In the genomic region with DNA sequence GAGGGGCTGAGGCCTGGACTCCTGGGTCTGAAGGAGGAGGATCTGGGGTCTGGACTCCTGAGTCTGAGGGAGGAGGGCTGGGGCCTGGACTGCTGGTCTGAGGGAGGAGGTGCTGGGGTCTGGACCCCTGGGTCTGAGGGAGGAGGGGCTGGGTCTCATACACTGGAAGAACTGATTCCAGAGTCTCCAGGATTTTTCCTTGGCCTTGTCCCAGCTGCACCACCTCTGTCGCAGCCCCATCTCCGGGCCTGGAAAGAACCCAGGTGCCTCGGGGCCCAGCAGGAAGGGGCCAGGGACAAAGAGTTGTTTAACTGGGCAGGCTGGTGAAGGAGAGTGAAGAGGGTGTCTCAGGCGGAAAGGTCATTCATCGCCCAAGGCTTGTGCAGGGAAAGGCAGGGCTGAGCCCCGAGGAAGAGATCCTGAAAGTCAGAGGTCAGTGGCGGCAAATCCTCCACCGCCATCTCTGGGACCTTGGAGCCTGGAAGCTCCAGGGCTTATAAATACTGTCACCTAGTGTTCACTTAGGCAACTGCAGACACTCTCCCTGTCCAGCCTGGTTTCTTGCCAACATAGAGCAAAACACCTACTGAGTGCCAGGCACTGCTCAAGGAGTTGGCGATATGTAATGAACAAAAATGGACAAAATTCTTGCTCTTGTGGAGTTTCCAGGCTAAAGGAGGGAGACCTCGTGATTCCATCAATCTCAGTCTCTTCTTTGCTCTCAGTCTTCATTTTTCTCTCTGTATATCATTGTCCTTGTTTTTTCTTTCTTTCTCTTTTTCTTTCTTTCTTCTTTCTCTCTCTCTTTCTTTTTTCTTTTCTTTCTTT, we compare ENCODE assay signal across 8 cellular contexts. TPM values are rescaled to one million over a fixed set of nuclear protein-coding genes. Genes with fewer than 3 reads are reported as not detected.
A peak's percentile ranks its signal among the peaks of the same experiment; 100 is the strongest.
DNase-seq lines count a peak whose midpoint lies in the region; ATAC-seq and TF ChIP-seq lines count a peak whose summit lies in the region.

No MANE protein-coding gene starts in this region.

- H3K27ac ChIP-seq in WERI-Rb-1: peak overlapping the region; percentile 46
- H3K27ac ChIP-seq in lower lobe of right lung: no peak overlapping the region
- peak overlapping the region; percentile 55 for H3K27ac ChIP-seq in suprapubic skin

- TF ChIP-seq CTCF in WERI-Rb-1 (IDR thresholded peaks at IDR 0.05; ENCODE audit: low read depth, low read length) (peak; percentile 90), lower lobe of right lung (IDR thresholded peaks at IDR 0.05) (peak; percentile 98), suprapubic skin (IDR thresholded peaks at IDR 0.05) (peak; percentile 90 to 97)

- POLR2A ChIA-PET in HEK293T (lab: Yijun Ruan, JAX): no interaction called here

- H3K9me3 ChIP-seq in WERI-Rb-1 (ENCODE audit: severe bottlenecking) (no peaks in the 10 kb centered on the region), lower lobe of right lung (no peaks in the 10 kb centered on the region), suprapubic skin (no peaks in the 10 kb centered on the region)

- WGBS in suprapubic skin: 15% methylated on average over 10 of the region's 10 CpGs

- ATAC-seq in lower lobe of right lung (peak; percentile 85 to 89), HG03135 (IDR thresholded peaks at IDR 0.05; ENCODE audit: unreplicated experiment) (no peak)

- H3K36me3 ChIP-seq in WERI-Rb-1 (no peaks in the 10 kb centered on the region), lower lobe of right lung (no peaks in the 10 kb centered on the region), suprapubic skin (no peaks in the 10 kb centered on the region)

- intact Hi-C loops in lower lobe of right lung (cut with DNase I): no loop called here

- H3K27me3 ChIP-seq in WERI-Rb-1 (ENCODE audit: insufficient read depth, low read depth, severe bottlenecking): no peaks in the 10 kb centered on the region
- H3K27me3 ChIP-seq in lower lobe of right lung (ENCODE audit: low read depth): peaks cover 6% of the 10 kb centered on the region
- no peaks in the 10 kb centered on the region for H3K27me3 ChIP-seq in suprapubic skin

- H3K4me3 ChIP-seq in WERI-Rb-1 (ENCODE audit: low read depth, low read length) (no peak overlapping the region), lower lobe of right lung (no peak overlapping the region), suprapubic skin (peak overlapping the region; percentile 2)

- TF ChIP-seq EP300 in suprapubic skin (IDR thresholded peaks at IDR 0.05): no peak

- TF ChIP-seq POLR2A in suprapubic skin (IDR thresholded peaks at IDR 0.05): no peak

- peak; percentile 53 for DNase-seq in DMS114 treated with DMSO at 0.1 percent for 48 hours (lab: John Stamatoyannopoulos, UW; ENCODE audit: unreplicated experiment)
- peak; percentile 76 for DNase-seq in HEK293T (ENCODE audit: extremely low spot score)
- DNase-seq in NCI-H2227 (lab: John Stamatoyannopoulos, UW; ENCODE audit: unreplicated experiment): peak; percentile 66
- DNase-seq in WERI-Rb-1: peak; percentile 62
- peak; percentile 80 for DNase-seq in ecto neural progenitor cell (ENCODE audit: low spot score)
- DNase-seq in lower lobe of right lung: peak; percentile 71
- no peak for DNase-seq in suprapubic skin (ENCODE audit: low spot score in 2 of 2)

- CTCF ChIA-PET in HEK293T (lab: Yijun Ruan, JAX): interaction anchor here (0.6 to 1.9 kb wide), 4 partner anchors 12 to 117 kb away, joined by 3 to 9 read pairs (median 4); a partner anchor contains a TSS

- H3K4me1 ChIP-seq in lower lobe of right lung (peaks cover 4% of the 10 kb centered on the region), suprapubic skin (peaks cover 61% of the 10 kb centered on the region)

TF ChIP-seq in HEK293T, 16 proteins besides CTCF, POLR2A, EP300 and RAD21:
- no peak for TF ChIP-seq FOXK2 (IDR thresholded peaks at IDR 0.05)
- no peak for TF ChIP-seq ZNF384 (IDR thresholded peaks at IDR 0.05)
- TF ChIP-seq ELF4 (IDR thresholded peaks at IDR 0.05): no peak
- no peak for TF ChIP-seq BHLHE40 (IDR thresholded peaks at IDR 0.05; ENCODE audit: borderline replicate concordance)
- TF ChIP-seq ARNT (IDR thresholded peaks at IDR 0.05): no peak
- no peak for TF ChIP-seq LEF1 (IDR thresholded peaks at IDR 0.05; ENCODE audit: borderline replicate concordance)
- TF ChIP-seq TARDBP (IDR thresholded peaks at IDR 0.05): no peak
- no peak for TF ChIP-seq SP1 (IDR thresholded peaks at IDR 0.05)
- TF ChIP-seq NFRKB (IDR thresholded peaks at IDR 0.05): no peak
- no peak for TF ChIP-seq FOXA1 (IDR thresholded peaks at IDR 0.05)
- no peak for TF ChIP-seq HDGF (IDR thresholded peaks at IDR 0.05; ENCODE audit: borderline replicate concordance)
- no peak for TF ChIP-seq FOXM1 (IDR thresholded peaks at IDR 0.05; ENCODE audit: borderline replicate concordance)
- no peak for TF ChIP-seq CTBP1 (IDR thresholded peaks at IDR 0.05; ENCODE audit: borderline replicate concordance)

RNA-seq across cellular contexts. Expression of a gene that starts 4.4 kb away (rescaled TPM):
- total RNA-seq in lower lobe of right lung (3.6 TPM), suprapubic skin (10 to 100 TPM; 26.4 to 77.9 (median 48.2) TPM)

RNA-seq across cellular contexts. Expression of a gene that starts 17.1 kb away (rescaled TPM):
- total RNA-seq in lower lobe of right lung (7.5 TPM), suprapubic skin (100 to 1,000 TPM in 1 of 4 donors, 10 to 100 TPM in 3; 48.5 to 114 (median 98.5) TPM)

RNA-seq across cellular contexts. Expression of a gene that starts 30.4 kb away (rescaled TPM):
- total RNA-seq in lower lobe of right lung (47.3 TPM), suprapubic skin (10 to 100 TPM; 21.5 to 44.4 (median 30.1) TPM)

RNA-seq across cellular contexts. Expression of a gene that starts 41.9 kb away (rescaled TPM):
- total RNA-seq in lower lobe of right lung: 12.7 TPM
- total RNA-seq in suprapubic skin: 10 to 100 TPM in 2 of 4 donors, 1 to 10 TPM in 2; 4.7 to 26.4 (median 10.0) TPM

Comparison
In these comparisons a context has a peak if more than half of its experiments do, and no peak if none do; other contexts are left out.
1. DNase-seq: peak in DMS114 treated with DMSO at 0.1 percent for 48 hours (single experiment), HEK293T (single experiment), NCI-H2227 (single experiment), WERI-Rb-1 (single experiment), ecto neural progenitor cell (single experiment) and lower lobe of right lung (single experiment); none in suprapubic skin (0 of 2).
2. Peak in every context shown above with its lines, with median percentiles within 50 percentile points of each other: CTCF ChIP-seq.